In the genomic region with DNA sequence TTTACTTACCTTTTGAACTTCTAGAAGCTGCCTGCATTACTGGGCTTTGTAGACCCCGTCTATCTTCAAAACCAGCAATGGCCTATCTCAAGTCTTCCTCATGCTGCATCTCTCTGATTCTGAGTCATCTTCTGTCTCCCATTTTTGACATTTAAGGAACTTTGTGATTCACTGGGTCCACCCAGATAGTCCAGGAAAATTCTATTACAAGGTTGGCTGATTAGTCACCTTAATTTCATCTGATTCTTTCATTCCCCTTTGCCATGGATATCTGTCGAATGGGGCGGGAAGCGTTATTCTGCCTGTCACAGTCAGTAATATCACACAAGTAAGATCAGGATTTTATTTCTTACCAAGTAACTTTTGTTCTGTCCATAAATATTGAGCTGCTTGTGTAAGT, we compare ENCODE assay signal across 1 cellular context.
TF ChIP-seq lines count a peak whose summit lies in the region.

No MANE protein-coding gene starts in this region.

TF ChIP-seq in HCT116, 20 proteins besides CTCF, POLR2A, EP300 and RAD21 (continued from another document):
- TF ChIP-seq EGR1 (IDR thresholded peaks at IDR 0.05; ENCODE audit: low read depth) (no peak), JUND (IDR thresholded peaks at IDR 0.05) (peak; percentile 48; the same call in 1 of the 2 replicates)
- TF ChIP-seq, protein P1, sequence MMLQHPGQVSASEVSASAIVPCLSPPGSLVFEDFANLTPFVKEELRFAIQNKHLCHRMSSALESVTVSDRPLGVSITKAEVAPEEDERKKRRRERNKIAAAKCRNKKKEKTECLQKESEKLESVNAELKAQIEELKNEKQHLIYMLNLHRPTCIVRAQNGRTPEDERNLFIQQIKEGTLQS (IDR thresholded peaks at IDR 0.05), result no peak
- TF ChIP-seq, protein P2, sequence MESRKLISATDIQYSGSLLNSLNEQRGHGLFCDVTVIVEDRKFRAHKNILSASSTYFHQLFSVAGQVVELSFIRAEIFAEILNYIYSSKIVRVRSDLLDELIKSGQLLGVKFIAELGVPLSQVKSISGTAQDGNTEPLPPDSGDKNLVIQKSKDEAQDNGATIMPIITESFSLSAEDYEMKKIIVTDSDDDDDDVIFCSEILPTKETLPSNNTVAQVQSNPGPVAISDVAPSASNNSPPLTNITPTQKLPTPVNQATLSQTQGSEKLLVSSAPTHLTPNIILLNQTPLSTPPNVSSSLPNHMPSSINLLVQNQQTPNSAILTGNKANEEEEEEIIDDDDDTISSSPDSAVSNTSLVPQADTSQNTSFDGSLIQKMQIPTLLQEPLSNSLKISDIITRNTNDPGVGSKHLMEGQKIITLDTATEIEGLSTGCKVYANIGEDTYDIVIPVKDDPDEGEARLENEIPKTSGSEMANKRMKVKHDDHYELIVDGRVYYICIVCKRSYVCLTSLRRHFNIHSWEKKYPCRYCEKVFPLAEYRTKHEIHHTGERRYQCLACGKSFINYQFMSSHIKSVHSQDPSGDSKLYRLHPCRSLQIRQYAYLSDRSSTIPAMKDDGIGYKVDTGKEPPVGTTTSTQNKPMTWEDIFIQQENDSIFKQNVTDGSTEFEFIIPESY (IDR thresholded peaks at IDR 0.05; ENCODE audit: extremely low read depth, insufficient replicate concordance, low read length), result no peak
